Comparison of ENCODE assay signal across 17 cellular contexts in the genomic region with DNA sequence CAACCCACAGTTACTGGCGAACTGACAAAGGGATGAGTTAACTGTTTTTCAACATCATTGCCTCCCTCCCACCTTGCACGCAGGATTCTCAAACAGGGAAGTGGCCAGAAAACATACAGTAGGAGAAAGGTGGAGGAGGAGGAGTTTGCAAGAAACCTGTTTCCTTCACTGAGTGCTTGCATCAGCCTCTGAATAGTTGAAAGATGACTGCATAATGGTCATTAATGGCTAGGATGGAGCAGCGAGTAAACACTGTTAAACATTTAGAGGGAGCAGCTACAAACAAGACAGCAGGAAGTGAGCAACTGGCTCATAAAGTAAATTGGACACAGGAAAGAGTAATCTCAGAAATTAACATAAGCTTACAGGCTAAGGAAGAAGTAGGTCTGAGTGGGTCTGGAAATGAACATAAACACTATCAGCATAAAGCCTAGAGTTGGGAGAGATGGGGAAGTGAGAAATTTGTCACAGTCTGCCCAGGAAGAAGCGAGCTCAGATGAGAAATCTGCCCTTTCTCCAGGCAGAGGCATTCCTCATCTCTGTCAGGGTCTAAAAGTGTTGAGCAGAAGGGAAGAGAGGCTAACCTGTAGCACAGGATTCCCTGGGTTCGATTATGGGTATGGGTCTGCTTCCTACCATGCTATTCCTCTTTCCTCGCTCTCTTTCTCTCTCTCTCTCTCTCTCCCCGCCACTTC. TPM values are rescaled to one million over a fixed set of nuclear protein-coding genes. Genes with fewer than 3 reads are reported as not detected.
DNase-seq lines count a peak whose midpoint lies in the region; ATAC-seq and TF ChIP-seq lines count a peak whose summit lies in the region.
"Had no signal": no experiment of that assay in that cellular context is flagged by ENCODE, and none has a peak within 500 bp of the region (broad histone marks: within the 10 kb centered on the region; RNA-seq: fewer than 3 reads in every experiment).

No MANE protein-coding gene starts in this region.

- H3K4me3 ChIP-seq in mammary epithelial cell (replicated peaks in 1 of 3; ENCODE audit: insufficient read depth in 1 of 3, low read depth in 2 of 3, low read length in 3 of 3) (no peak overlapping the region), PC-9 (no peak overlapping the region), psoas muscle (no peak overlapping the region), upper lobe of left lung (no peak overlapping the region)
- H3K4me3 ChIP-seq: K562, transverse colon had no signal

- no peaks in the 10 kb centered on the region for H3K9me2 ChIP-seq in PC-9 (ENCODE audit: insufficient read depth)

- no peaks in the 10 kb centered on the region for H3K4me1 ChIP-seq in mammary epithelial cell (ENCODE audit: insufficient read depth, low read length)
- peaks cover 21% of the 10 kb centered on the region for H3K4me1 ChIP-seq in PC-9 (replicated peaks; ENCODE audit: insufficient read depth)
- H3K4me1 ChIP-seq in psoas muscle = no peaks in the 10 kb centered on the region
- no peaks in the 10 kb centered on the region for H3K4me1 ChIP-seq in upper lobe of left lung
- H3K4me1 ChIP-seq: transverse colon had no signal

- H2AFZ ChIP-seq in mammary epithelial cell (ENCODE audit: low read depth, low read length) = no peak overlapping the region
- H2AFZ ChIP-seq in PC-9 = peak overlapping the region; percentile 70

- H3K9ac ChIP-seq in mammary epithelial cell (ENCODE audit: insufficient read depth, low read length) = no peak overlapping the region

- no peak for TF ChIP-seq EP300 in upper lobe of left lung (IDR thresholded peaks at IDR 0.05)

- no peak for TF ChIP-seq POLR2A in upper lobe of left lung (IDR thresholded peaks at IDR 0.05)

- 60% methylated on average over 6 of the region's 7 CpGs for WGBS in mammary epithelial cell (ENCODE audit: low coverage, missing lambda C conversion rate)
- 47 to 63% (median 63%) methylated on average over 6 to 7 of the region's 7 CpGs for WGBS in psoas muscle, 3 donors
- WGBS in upper lobe of left lung, 2 donors = 47 to 56% methylated on average over 7 of the region's 7 CpGs

- H3K9me3 ChIP-seq in mammary epithelial cell (replicated peaks; ENCODE audit: insufficient read depth, low read length) = no peaks in the 10 kb centered on the region
- H3K9me3 ChIP-seq in PC-9 (ENCODE audit: insufficient read depth, low read depth) = no peaks in the 10 kb centered on the region
- no peaks in the 10 kb centered on the region for H3K9me3 ChIP-seq in psoas muscle
- H3K9me3 ChIP-seq in upper lobe of left lung = no peaks in the 10 kb centered on the region
- H3K9me3 ChIP-seq: transverse colon had no signal

- POLR2A ChIA-PET in PC-9 (lab: Charles Lee; ENCODE audit: unreplicated experiment) = interaction anchor here (0.6 kb wide), 2 partner anchors 904 to 926 kb away, joined by 3 to 21 read pairs; a partner anchor contains a TSS

- CTCF ChIA-PET in mammary epithelial cell (lab: Charles Lee; ENCODE audit: low non-redundant PET) (no interaction called here), PC-9 (lab: Charles Lee) (no interaction called here)

- H3K79me2 ChIP-seq in mammary epithelial cell (ENCODE audit: insufficient read depth, low read length) (no peaks in the 10 kb centered on the region), PC-9 (ENCODE audit: low read depth) (no peaks in the 10 kb centered on the region)

- ATAC-seq in psoas muscle (no peak), HG03159 (IDR thresholded peaks at IDR 0.05; ENCODE audit: unreplicated experiment) (no peak), upper lobe of left lung (ENCODE audit: low FRiP score in 2 of 2) (no peak)
- ATAC-seq: K562 had no signal

- H3K27me3 ChIP-seq in mammary epithelial cell (ENCODE audit: insufficient read depth, low read length) (no peaks in the 10 kb centered on the region), PC-9 (ENCODE audit: insufficient read depth, low read depth) (no peaks in the 10 kb centered on the region), psoas muscle (ENCODE audit: insufficient read depth in 3 of 3, low read length in 2 of 3) (peaks cover 0 to 23% (median 0%) of the 10 kb centered on the region in 3 donors), upper lobe of left lung (no peaks in the 10 kb centered on the region)
- H3K27me3 ChIP-seq: transverse colon had no signal

- dilution Hi-C loops in mammary epithelial cell (cut with HindIII; ENCODE audit: low sequenced_read_pairs) = no loop called here

- peaks cover 17% of the 10 kb centered on the region for H3F3A ChIP-seq in PC-9 (ENCODE audit: insufficient read depth, low read depth)

- H3K36me3 ChIP-seq in mammary epithelial cell (ENCODE audit: insufficient read depth, low read length) (no peaks in the 10 kb centered on the region), PC-9 (ENCODE audit: low read depth) (no peaks in the 10 kb centered on the region), psoas muscle (ENCODE audit: insufficient read depth in 1 of 2, low read depth in 1 of 2) (no peaks in the 10 kb centered on the region), upper lobe of left lung (no peaks in the 10 kb centered on the region)
- H3K36me3 ChIP-seq: transverse colon had no signal

- no peak overlapping the region for H3K4me2 ChIP-seq in mammary epithelial cell (ENCODE audit: insufficient read depth, low read depth, low read length)
- H3K4me2 ChIP-seq in PC-9 = peak overlapping the region; percentile 49

- in situ Hi-C loops in T47D (cut with HindIII; ENCODE audit: low pct_unique_long_range_greater_than_20kb, low sequenced_read_pairs) = no loop called here
- in situ Hi-C loops in mammary epithelial cell (cut with MboI; ENCODE audit: low sequenced_read_pairs in 2 of 2) = no loop called here
- in situ Hi-C loops in GM13976 (cut with MboI; ENCODE audit: low sequenced_read_pairs, unreplicated experiment) = no loop called here

- intact Hi-C loops in mammary epithelial cell (cut with micrococcal nuclease) (no loop called here), PC-9 (cut with micrococcal nuclease; ENCODE audit: unreplicated experiment) (no loop called here), psoas muscle (cut with DNase I) (no loop called here)

- DNase-seq in T47D (ENCODE audit: low read depth in 1 of 2, low spot score in 1 of 2) (peak; percentile 0 to 15), mammary epithelial cell (no peak), PC-9 (peak; percentile 12 to 95), iPS DF 4.7 (ENCODE audit: extremely low read depth, low spot score) (peak; percentile 2), psoas muscle (no peak), GM13976 (ENCODE audit: low spot score) (no peak), upper lobe of left lung (no peak)
- DNase-seq: activated T-cell treated with anti-CD3 and anti-CD28 coated beads, Interleukin-2, amount 50 U/mL, for 1 hour; NCI-H2171; SHP77; small intestine; transverse colon had no signal

- no peaks in the 10 kb centered on the region for H4K20me1 ChIP-seq in mammary epithelial cell (ENCODE audit: insufficient read depth, low read length)
- H4K20me1 ChIP-seq in PC-9 (ENCODE audit: insufficient read depth) = no peaks in the 10 kb centered on the region

- TF ChIP-seq CTCF in mammary epithelial cell (conservative IDR thresholded peaks at IDR 0.05 in 1 of 2, IDR thresholded peaks at IDR 0.05 in 1 of 2; ENCODE audit: extremely low read depth in 1 of 2, insufficient read depth in 1 of 2, low read depth in 1 of 2, low read length in 2 of 2) = no peak
- TF ChIP-seq CTCF in PC-9 (conservative IDR thresholded peaks at IDR 0.05) = no peak
- TF ChIP-seq CTCF in psoas muscle (IDR thresholded peaks at IDR 0.05) = no peak
- no peak for TF ChIP-seq CTCF in GM13976 (IDR thresholded peaks at IDR 0.05; ENCODE audit: borderline replicate concordance, control extremely low read depth, extremely low read depth, insufficient read depth, missing control alignments)
- no peak for TF ChIP-seq CTCF in upper lobe of left lung (IDR thresholded peaks at IDR 0.05)

- H3K27ac ChIP-seq in mammary epithelial cell (ENCODE audit: insufficient read depth, low read depth, low read length) = no peak overlapping the region
- H3K27ac ChIP-seq in PC-9 = peak overlapping the region; percentile 95
- no peak overlapping the region for H3K27ac ChIP-seq in psoas muscle
- H3K27ac ChIP-seq in upper lobe of left lung = no peak overlapping the region
- H3K27ac ChIP-seq: transverse colon had no signal

- BruUV-seq in mammary epithelial cell (replicated peaks; lab: Mats Ljungman, UMichigan) (no TSS peak), PC-9 (replicated peaks; lab: Mats Ljungman, UMichigan) (no TSS peak)

RNA-seq across cellular contexts. Expression of a gene that starts 38.6 kb away (rescaled TPM):
- total RNA-seq in mammary epithelial cell (not detected), PC-9 (2021) (not detected in 2 replicates), psoas muscle (not detected), upper lobe of left lung (not detected)
- polyA plus RNA-seq in mammary epithelial cell (not detected), psoas muscle (not detected)
- not detected for polyA minus RNA-seq in mammary epithelial cell
- total RNA-seq: Daoy, dermis microvascular lymphatic vessel endothelial cell, frontal cortex, K562, transverse colon had no signal
- polyA plus RNA-seq: K562, small intestine had no signal

Comparison
In these comparisons a context has a peak if more than half of its experiments do, and no peak if none do; other contexts are left out.
1. DNase-seq: peak in T47D (2 of 2), PC-9 (2 of 2) and iPS DF 4.7 (single experiment); none in mammary epithelial cell (single experiment), psoas muscle (0 of 2), GM13976 (single experiment) and upper lobe of left lung (0 of 2).